Comparison of ENCODE assay signal across 1 cellular context in the genomic region with DNA sequence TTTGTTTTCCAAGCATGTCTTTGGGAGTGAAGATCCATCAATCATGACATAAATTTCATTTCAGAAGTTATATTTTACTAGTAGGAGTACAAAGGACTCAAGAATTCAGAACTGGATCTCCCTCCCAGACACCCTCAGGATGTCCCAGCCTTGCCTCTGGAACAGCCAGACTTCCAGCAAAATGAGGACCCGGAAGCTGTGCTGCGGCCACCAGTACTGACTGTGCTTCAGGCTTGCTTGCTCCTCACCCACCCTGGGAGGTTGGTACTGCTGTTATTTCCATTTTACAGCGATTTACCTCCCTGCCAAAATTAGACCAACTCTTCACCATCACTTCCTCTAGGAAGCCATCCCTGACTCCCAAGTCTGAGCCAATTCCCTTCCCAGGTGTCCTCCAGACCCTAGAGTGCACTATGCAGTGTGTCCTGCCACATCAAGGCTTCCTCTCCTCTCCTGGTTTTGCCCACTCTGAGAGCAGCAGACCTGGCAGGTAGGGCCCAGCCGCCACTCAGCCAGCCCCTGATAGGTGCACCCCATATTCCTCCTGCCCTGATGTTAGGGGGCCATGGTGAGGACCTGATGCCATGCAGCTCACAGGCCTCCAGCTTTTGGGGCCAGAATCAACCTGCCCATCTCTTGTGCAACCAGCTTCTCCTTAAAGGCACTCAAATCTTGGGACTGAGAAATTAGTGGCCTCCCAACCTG.
TF ChIP-seq lines count a peak whose summit lies in the region.

No MANE protein-coding gene starts in this region.

TF ChIP-seq in HEK293, 187 proteins besides CTCF, POLR2A, EP300 and RAD21 (continued from another document):
- TF ChIP-seq, protein P1, sequence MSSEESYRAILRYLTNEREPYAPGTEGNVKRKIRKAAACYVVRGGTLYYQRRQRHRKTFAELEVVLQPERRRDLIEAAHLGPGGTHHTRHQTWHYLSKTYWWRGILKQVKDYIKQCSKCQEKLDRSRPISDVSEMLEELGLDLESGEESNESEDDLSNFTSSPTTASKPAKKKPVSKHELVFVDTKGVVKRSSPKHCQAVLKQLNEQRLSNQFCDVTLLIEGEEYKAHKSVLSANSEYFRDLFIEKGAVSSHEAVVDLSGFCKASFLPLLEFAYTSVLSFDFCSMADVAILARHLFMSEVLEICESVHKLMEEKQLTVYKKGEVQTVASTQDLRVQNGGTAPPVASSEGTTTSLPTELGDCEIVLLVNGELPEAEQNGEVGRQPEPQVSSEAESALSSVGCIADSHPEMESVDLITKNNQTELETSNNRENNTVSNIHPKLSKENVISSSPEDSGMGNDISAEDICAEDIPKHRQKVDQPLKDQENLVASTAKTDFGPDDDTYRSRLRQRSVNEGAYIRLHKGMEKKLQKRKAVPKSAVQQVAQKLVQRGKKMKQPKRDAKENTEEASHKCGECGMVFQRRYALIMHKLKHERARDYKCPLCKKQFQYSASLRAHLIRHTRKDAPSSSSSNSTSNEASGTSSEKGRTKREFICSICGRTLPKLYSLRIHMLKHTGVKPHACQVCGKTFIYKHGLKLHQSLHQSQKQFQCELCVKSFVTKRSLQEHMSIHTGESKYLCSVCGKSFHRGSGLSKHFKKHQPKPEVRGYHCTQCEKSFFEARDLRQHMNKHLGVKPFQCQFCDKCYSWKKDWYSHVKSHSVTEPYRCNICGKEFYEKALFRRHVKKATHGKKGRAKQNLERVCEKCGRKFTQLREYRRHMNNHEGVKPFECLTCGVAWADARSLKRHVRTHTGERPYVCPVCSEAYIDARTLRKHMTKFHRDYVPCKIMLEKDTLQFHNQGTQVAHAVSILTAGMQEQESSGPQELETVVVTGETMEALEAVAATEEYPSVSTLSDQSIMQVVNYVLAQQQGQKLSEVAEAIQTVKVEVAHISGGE (tag by site-specific recombination; conservative IDR thresholded peaks at IDR 0.05; ENCODE audit: low read depth) = no peak
- TF ChIP-seq ZNF341 (tag by site-specific recombination; IDR thresholded peaks at IDR 0.05; ENCODE audit: low read depth) = peak; percentile 31; the same call in 1 of the 2 replicates
